Comparison of ENCODE assay signal across 9 cellular contexts in genomic region chr14:26596722-26597030, GRCh38. TPM values are rescaled to one million over a fixed set of nuclear protein-coding genes. Genes with fewer than 3 reads are reported as not detected.
DNase-seq lines count a peak whose midpoint lies in the region; ATAC-seq and TF ChIP-seq lines count a peak whose summit lies in the region.
"Had no signal": no experiment of that assay in that cellular context is flagged by ENCODE, and none has a peak within 500 bp of the region (broad histone marks: within the 10 kb centered on the region; RNA-seq: fewer than 3 reads in every experiment).

No MANE protein-coding gene starts in this region.

- no peaks in the 10 kb centered on the region for H3K27me3 ChIP-seq in aorta (ENCODE audit: control insufficient read depth in 1 of 2, insufficient read depth in 2 of 2, low read length in 1 of 2)

- H3K4me1 ChIP-seq in mesodermal cell (ENCODE audit: control insufficient read depth, insufficient read depth, low read length, poor library complexity, severe bottlenecking) (no peaks in the 10 kb centered on the region), aorta (ENCODE audit: control insufficient read depth in 1 of 2, insufficient read depth in 2 of 2, low read length in 2 of 2) (peaks cover 0 to 1% of the 10 kb centered on the region in 2 donors)
- H3K4me1 ChIP-seq: SJSA1 had no signal

- DNase-seq in Right ventricle myocardium superior (peak; percentile 30), cardiac septum (ENCODE audit: low spot score) (no peak), choroid plexus epithelial cell (ENCODE audit: low read depth) (no peak), aorta (peak in 1 of 2 donors; percentile 65), omental fat pad (ENCODE audit: low spot score) (no peak)

- H3K27ac ChIP-seq in mesodermal cell (ENCODE audit: low read depth, low read length, severe bottlenecking) (peak overlapping the region; percentile 23), aorta (ENCODE audit: low read depth in 1 of 2, low read length in 2 of 2) (no peak overlapping the region)
- H3K27ac ChIP-seq: SJSA1 had no signal

- H3K36me3 ChIP-seq in mesodermal cell (ENCODE audit: control insufficient read depth, insufficient read depth, low read length) (no peaks in the 10 kb centered on the region), aorta (ENCODE audit: control insufficient read depth in 1 of 2, insufficient read depth in 2 of 2, low read length in 1 of 2) (no peaks in the 10 kb centered on the region)
- H3K36me3 ChIP-seq: SJSA1 had no signal

- no peaks in the 10 kb centered on the region for H3K9me3 ChIP-seq in mesodermal cell (ENCODE audit: control insufficient read depth, low read length)
- H3K9me3 ChIP-seq in aorta (ENCODE audit: control insufficient read depth, low read length) = no peaks in the 10 kb centered on the region
- H3K9me3 ChIP-seq: SJSA1 had no signal

- ATAC-seq in Right ventricle myocardium superior (ENCODE audit: poor library complexity) (no peak), aorta (ENCODE audit: low FRiP score) (no peak), omental fat pad (ENCODE audit: low FRiP score) (no peak), HG02798 (IDR thresholded peaks at IDR 0.05; ENCODE audit: poor library complexity, unreplicated experiment) (no peak), HG02610 (IDR thresholded peaks at IDR 0.05; ENCODE audit: unreplicated experiment) (no peak)

- WGBS in mesodermal cell (ENCODE audit: insufficient coverage in 2 of 2), 2 experiments = 0% methylated on average over 2 to 8 of the region's 13 CpGs
- WGBS in aorta, 2 donors = 1% methylated on average over 13 of the region's 13 CpGs

- TF ChIP-seq CTCF in choroid plexus epithelial cell (conservative IDR thresholded peaks at IDR 0.05; ENCODE audit: low read depth, low read length) (no peak), omental fat pad (IDR thresholded peaks at IDR 0.05) (no peak)

- intact Hi-C loops in Right ventricle myocardium superior (cut with DNase I) (no loop called here), cardiac septum (cut with DNase I) (no loop called here), aorta (cut with DNase I) (loop anchor here (5.0 kb wide), 3 partner anchors 69 to 204 kb away; no protein-coding TSS in a partner anchor)

- H3K4me3 ChIP-seq in choroid plexus epithelial cell (ENCODE audit: low read depth, low read length) = peak overlapping the region; percentile 69
- peak overlapping the region; percentile 80 for H3K4me3 ChIP-seq in mesodermal cell (ENCODE audit: extremely low read depth, insufficient read depth, low read length, poor library complexity, severe bottlenecking)
- H3K4me3 ChIP-seq in aorta (ENCODE audit: low read length in 2 of 2) = peak overlapping the region; percentile 83 to 84
- H3K4me3 ChIP-seq: SJSA1 had no signal

RNA-seq across cellular contexts. Expression of gene NOVA1, which starts 1.2 kb away (rescaled TPM):
- 2.4 TPM for total RNA-seq in Right ventricle myocardium superior
- total RNA-seq in cardiac septum = 4.4 TPM
- polyA plus RNA-seq in mesodermal cell (2013, experiment 1 of 2) = 12.9 TPM
- 11.6 TPM for polyA plus RNA-seq in mesodermal cell (2013, experiment 2 of 2)
- 10 to 100 TPM; 13.8 to 38.7 TPM for total RNA-seq in aorta
- 10 to 100 TPM in 1 of 2 donors, 1 to 10 TPM in 1; 1.5 to 15.0 TPM for polyA plus RNA-seq in aorta
- 10 to 100 TPM; 10.2 to 41.6 (median 22.3) TPM for total RNA-seq in omental fat pad
- total RNA-seq: SJSA1 had no signal

Comparison
In these comparisons a context has a peak if more than half of its experiments do, and no peak if none do; other contexts are left out.
1. intact Hi-C loops: an anchor here in aorta (5.0 kb wide); none called in Right ventricle myocardium superior and cardiac septum.